9 cellular contexts compared by ENCODE assay signal in the genomic region with DNA sequence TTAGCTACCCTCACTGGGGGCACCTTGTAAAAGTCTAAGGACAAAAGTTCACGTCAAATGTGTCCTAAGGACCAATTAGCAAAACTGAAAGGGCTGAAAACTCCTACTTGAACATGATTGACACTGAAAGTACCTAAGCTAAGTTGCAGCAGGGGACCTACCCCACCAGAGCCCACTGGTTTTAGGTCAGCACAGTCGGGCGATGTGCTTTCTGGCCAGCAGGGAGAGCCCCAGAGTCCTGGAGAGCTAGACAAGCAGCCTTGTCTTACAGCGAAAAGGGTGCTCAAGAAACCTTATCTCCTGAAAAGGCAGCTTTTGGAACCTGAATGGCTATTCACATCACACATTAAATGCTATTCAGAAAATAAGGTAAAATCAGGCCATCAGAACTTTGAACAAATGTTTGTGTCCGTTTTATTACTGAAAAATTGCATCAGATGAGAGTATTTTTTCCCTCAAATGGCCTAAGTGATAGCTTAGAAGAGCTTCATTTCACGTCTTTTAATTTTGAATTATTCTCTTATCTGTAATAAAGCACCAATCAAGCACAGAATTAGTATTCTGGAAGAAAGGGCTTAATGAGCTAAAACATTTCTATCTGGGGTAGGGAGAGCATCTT. TPM values are rescaled to one million over a fixed set of nuclear protein-coding genes. Genes with fewer than 3 reads are reported as not detected.
A peak's percentile ranks its signal among the peaks of the same experiment; 100 is the strongest.
DNase-seq lines count a peak whose midpoint lies in the region; ATAC-seq and FAIRE-seq lines count a peak whose summit lies in the region.
"Had no signal": no experiment of that assay in that cellular context is flagged by ENCODE, and none has a peak within 500 bp of the region (broad histone marks: within the 10 kb centered on the region; RNA-seq: fewer than 3 reads in every experiment).

No MANE protein-coding gene starts in this region.

- H3K9me3 ChIP-seq in small intestine (ENCODE audit: control insufficient read depth, low read depth), result no peaks in the 10 kb centered on the region
- H3K9me3 ChIP-seq: body of pancreas had no signal

- no peaks in the 10 kb centered on the region for H3K4me1 ChIP-seq in small intestine (ENCODE audit: control insufficient read depth in 2 of 2, insufficient read depth in 1 of 2, low read depth in 1 of 2, low read length in 1 of 2)
- H3K4me1 ChIP-seq: body of pancreas had no signal

- H3K27ac ChIP-seq in small intestine (ENCODE audit: low read depth in 1 of 2, low read length in 1 of 2), result no peak overlapping the region
- H3K27ac ChIP-seq: body of pancreas had no signal

- no peaks in the 10 kb centered on the region for H3K36me3 ChIP-seq in small intestine (ENCODE audit: control insufficient read depth in 2 of 2, insufficient read depth in 2 of 2, low read length in 2 of 2)

- peaks cover 0 to 2% of the 10 kb centered on the region in 2 donors for H3K27me3 ChIP-seq in small intestine (ENCODE audit: control insufficient read depth in 2 of 2, insufficient read depth in 2 of 2, low read length in 2 of 2)
- H3K27me3 ChIP-seq: body of pancreas had no signal

- no peak overlapping the region for H3K4me3 ChIP-seq in small intestine (ENCODE audit: low read depth in 1 of 2, low read length in 2 of 2)
- H3K4me3 ChIP-seq: body of pancreas had no signal

- 23 to 41% (median 28%) methylated on average over 6 of the region's 6 CpGs for WGBS in small intestine, 3 donors

- peak; percentile 2 for DNase-seq in NCI-H2227 (lab: John Stamatoyannopoulos, UW; ENCODE audit: unreplicated experiment)
- no peak for DNase-seq in NCI-H2227 treated with DMSO at 0.1 percent for 48 hours (lab: John Stamatoyannopoulos, UW)
- peak; percentile 48 for DNase-seq in UCSD-AML1 (lab: John Stamatoyannopoulos, UW; ENCODE audit: unreplicated experiment)
- peak; percentile 11 for DNase-seq in effector CD4-positive, alpha-beta T cell
- DNase-seq in small intestine, result peak; percentile 35
- no peak for DNase-seq in NCI-H526 treated with DMSO at 0.1 percent for 48 hours (lab: John Stamatoyannopoulos, UW)
- DNase-seq in NCI-H146 treated with DMSO at 0.1 percent for 48 hours (lab: John Stamatoyannopoulos, UW; ENCODE audit: unreplicated experiment), result no peak

- no peak for FAIRE-seq in small intestine (lab: Jason Lieb, UNC)

- peak; percentile 69 for ATAC-seq in HG03565 (IDR thresholded peaks at IDR 0.05; ENCODE audit: unreplicated experiment)
- ATAC-seq: body of pancreas had no signal

RNA-seq across cellular contexts. Expression of gene MKI67, which starts 52.2 kb away (rescaled TPM):
- polyA plus RNA-seq in small intestine, result 10 to 100 TPM in 1 of 3 donors, 1 to 10 TPM in 1, under 1 TPM in 1; 0.45 to 29.6 (median 1.4) TPM

Comparison
In these comparisons a context has a peak if more than half of its experiments do, and no peak if none do; other contexts are left out.
1. DNase-seq: peak in NCI-H2227 (single experiment), UCSD-AML1 (single experiment), effector CD4-positive, alpha-beta T cell (single experiment) and small intestine (single experiment); none in NCI-H2227 treated with DMSO at 0.1 percent for 48 hours (single experiment), NCI-H526 treated with DMSO at 0.1 percent for 48 hours (single experiment) and NCI-H146 treated with DMSO at 0.1 percent for 48 hours (single experiment).